Comparison of ENCODE assay signal across 13 cellular contexts in the genomic region with DNA sequence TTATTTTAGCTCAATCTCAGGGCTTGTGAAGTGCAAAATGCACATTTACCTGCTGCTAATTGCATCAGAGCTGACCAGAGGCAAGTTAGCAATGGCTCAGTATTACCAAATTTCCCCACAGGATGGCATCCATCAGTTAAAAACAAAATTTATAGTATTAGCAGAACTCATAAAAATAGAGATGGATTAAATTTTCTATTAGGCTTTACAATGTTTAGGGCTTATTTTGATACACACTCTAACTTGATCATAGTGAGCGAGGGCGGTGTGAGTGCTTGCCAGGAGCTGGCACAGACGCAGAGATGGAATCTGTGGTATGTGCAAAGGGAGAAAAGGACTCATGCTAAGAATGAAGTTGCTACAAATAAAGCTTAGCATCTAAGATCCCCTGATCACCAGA.
A peak's percentile ranks its signal among the peaks of the same experiment; 100 is the strongest.
DNase-seq lines count a peak whose midpoint lies in the region; ATAC-seq and TF ChIP-seq lines count a peak whose summit lies in the region.
"Had no signal": no experiment of that assay in that cellular context is flagged by ENCODE, and none has a peak within 500 bp of the region (broad histone marks: within the 10 kb centered on the region; RNA-seq: fewer than 3 reads in every experiment).

No MANE protein-coding gene starts in this region.

- no peak overlapping the region for H3K4me3 Mint-ChIP-seq in activated naive CD4-positive, alpha-beta T cell treated with anti-CD3 and anti-CD28 coated beads, Interleukin-2, amount 10 ng/mL, durations not matched to agents 7 days and 5 days
- H3K4me3 Mint-ChIP-seq: activated CD8-positive, alpha-beta memory T cell treated with anti-CD3 and anti-CD28 coated beads, Interleukin-2, amount 10 ng/mL, durations not matched to agents 7 days and 5 days; naive thymus-derived CD8-positive, alpha-beta T cell had no signal

- H3K4me3 ChIP-seq in right lobe of liver (no peak overlapping the region), aorta (ENCODE audit: low read length in 2 of 2) (no peak overlapping the region)
- H3K4me3 ChIP-seq: breast epithelium, heart right ventricle had no signal

- H3K9me3 ChIP-seq in right lobe of liver (no peaks in the 10 kb centered on the region), aorta (ENCODE audit: control insufficient read depth, low read length) (no peaks in the 10 kb centered on the region)
- H3K9me3 ChIP-seq: breast epithelium, heart right ventricle had no signal

- H3K36me3 Mint-ChIP-seq in activated naive CD4-positive, alpha-beta T cell treated with anti-CD3 and anti-CD28 coated beads, Interleukin-2, amount 10 ng/mL, durations not matched to agents 7 days and 5 days = no peaks in the 10 kb centered on the region
- H3K36me3 Mint-ChIP-seq: activated CD8-positive, alpha-beta memory T cell treated with anti-CD3 and anti-CD28 coated beads, Interleukin-2, amount 10 ng/mL, durations not matched to agents 7 days and 5 days; naive thymus-derived CD8-positive, alpha-beta T cell had no signal

- no peak overlapping the region for H3K27ac Mint-ChIP-seq in activated naive CD4-positive, alpha-beta T cell treated with anti-CD3 and anti-CD28 coated beads, Interleukin-2, amount 10 ng/mL, durations not matched to agents 7 days and 5 days
- H3K27ac Mint-ChIP-seq: activated CD8-positive, alpha-beta memory T cell treated with anti-CD3 and anti-CD28 coated beads, Interleukin-2, amount 10 ng/mL, durations not matched to agents 7 days and 5 days; naive thymus-derived CD8-positive, alpha-beta T cell had no signal

- DNase-seq in Right ventricle myocardium superior = peak; percentile 58
- DNase-seq in cardiac septum (ENCODE audit: low spot score) = no peak
- DNase-seq in caudate nucleus (lab: John Stamatoyannopoulos, UW) = peak in 15 of 61 donors; percentile 8 to 73 (median 40)
- DNase-seq in right lobe of liver = no peak
- DNase-seq in aorta = peak; percentile 54 to 78
- DNase-seq in activated naive CD4-positive, alpha-beta T cell treated with anti-CD3 and anti-CD28 coated beads, Interleukin-2, amount 10 ng/mL, durations not matched to agents 7 days and 5 days = no peak
- DNase-seq in H4 (ENCODE audit: low spot score) = no peak
- no peak for DNase-seq in iPS-NIHi11 (ENCODE audit: low spot score)
- DNase-seq: activated CD8-positive, alpha-beta memory T cell treated with anti-CD3 and anti-CD28 coated beads, Interleukin-2, amount 10 ng/mL, durations not matched to agents 7 days and 5 days; naive thymus-derived CD8-positive, alpha-beta T cell; NCI-H2227 treated with DMSO at 0.1 percent for 48 hours had no signal

- no peaks in the 10 kb centered on the region for H3K27me3 ChIP-seq in right lobe of liver
- no peaks in the 10 kb centered on the region for H3K27me3 ChIP-seq in aorta (ENCODE audit: control insufficient read depth in 1 of 2, insufficient read depth in 2 of 2, low read length in 1 of 2)
- H3K27me3 ChIP-seq: breast epithelium, heart right ventricle had no signal

- H3K4me1 ChIP-seq in right lobe of liver (no peaks in the 10 kb centered on the region), aorta (ENCODE audit: control insufficient read depth in 1 of 2, insufficient read depth in 2 of 2, low read length in 2 of 2) (peaks cover 0 to 8% of the 10 kb centered on the region in 2 donors)
- H3K4me1 ChIP-seq: breast epithelium had no signal

- 46% methylated on average over 3 of the region's 3 CpGs for WGBS in right lobe of liver (ENCODE audit: insufficient coverage, low coverage, low lambda C conversion rate, missing lambda C conversion rate)
- 3 to 12% methylated on average over 3 of the region's 3 CpGs for WGBS in aorta, 2 donors

- no peaks in the 10 kb centered on the region for H3K4me1 Mint-ChIP-seq in activated naive CD4-positive, alpha-beta T cell treated with anti-CD3 and anti-CD28 coated beads, Interleukin-2, amount 10 ng/mL, durations not matched to agents 7 days and 5 days
- H3K4me1 Mint-ChIP-seq: activated CD8-positive, alpha-beta memory T cell treated with anti-CD3 and anti-CD28 coated beads, Interleukin-2, amount 10 ng/mL, durations not matched to agents 7 days and 5 days; naive thymus-derived CD8-positive, alpha-beta T cell had no signal

- ATAC-seq in Right ventricle myocardium superior (ENCODE audit: poor library complexity) = peak; percentile 92
- ATAC-seq in right lobe of liver = no peak
- no peak for ATAC-seq in aorta (ENCODE audit: low FRiP score)
- ATAC-seq: activated CD8-positive, alpha-beta memory T cell treated with anti-CD3 and anti-CD28 coated beads, Interleukin-2, amount 10 ng/mL, durations not matched to agents 7 days and 5 days; naive thymus-derived CD8-positive, alpha-beta T cell had no signal

- TF ChIP-seq POLR2A in right lobe of liver (IDR thresholded peaks at IDR 0.05) = no peak

- CTCF ChIA-PET in activated naive CD4-positive, alpha-beta T cell treated with anti-CD3 and anti-CD28 coated beads, Interleukin-2, amount 10 ng/mL, durations not matched to agents 7 days and 5 days (lab: Charles Lee) = no interaction called here

- no peaks in the 10 kb centered on the region for H3K36me3 ChIP-seq in right lobe of liver
- H3K36me3 ChIP-seq in aorta (ENCODE audit: control insufficient read depth in 1 of 2, insufficient read depth in 2 of 2, low read length in 1 of 2) = no peaks in the 10 kb centered on the region
- H3K36me3 ChIP-seq: breast epithelium, heart right ventricle had no signal

- TF ChIP-seq CTCF in right lobe of liver (IDR thresholded peaks at IDR 0.05) = peak in 3 of 4 donors; percentile 6 to 12 (median 9)

- no peaks in the 10 kb centered on the region for H3K9me3 Mint-ChIP-seq in activated naive CD4-positive, alpha-beta T cell treated with anti-CD3 and anti-CD28 coated beads, Interleukin-2, amount 10 ng/mL, durations not matched to agents 7 days and 5 days

- no peaks in the 10 kb centered on the region for H3K27me3 Mint-ChIP-seq in activated naive CD4-positive, alpha-beta T cell treated with anti-CD3 and anti-CD28 coated beads, Interleukin-2, amount 10 ng/mL, durations not matched to agents 7 days and 5 days
- H3K27me3 Mint-ChIP-seq: activated CD8-positive, alpha-beta memory T cell treated with anti-CD3 and anti-CD28 coated beads, Interleukin-2, amount 10 ng/mL, durations not matched to agents 7 days and 5 days had no signal

- H3K27ac ChIP-seq in caudate nucleus (ENCODE audit: low read depth, low read length) = peak overlapping the region; percentile 84
- H3K27ac ChIP-seq in right lobe of liver = no peak overlapping the region
- H3K27ac ChIP-seq in aorta (ENCODE audit: low read depth in 1 of 2, low read length in 2 of 2) = no peak overlapping the region
- H3K27ac ChIP-seq: heart right ventricle had no signal

- intact Hi-C loops in Right ventricle myocardium superior (cut with DNase I) = no loop called here
- intact Hi-C loops in cardiac septum (cut with DNase I) = no loop called here
- intact Hi-C loops in right lobe of liver (cut with DNase I) = no loop called here
- intact Hi-C loops in aorta (cut with DNase I) = no loop called here

Comparison
In these comparisons a context has a peak if more than half of its experiments do, and no peak if none do; other contexts are left out.
1. DNase-seq: peak in Right ventricle myocardium superior (single experiment) and aorta (2 of 2); none in cardiac septum (single experiment), right lobe of liver (0 of 3), activated naive CD4-positive, alpha-beta T cell treated with anti-CD3 and anti-CD28 coated beads, Interleukin-2, amount 10 ng/mL, durations not matched to agents 7 days and 5 days (single experiment), H4 (single experiment) and iPS-NIHi11 (single experiment).